ENCODE assay signal across 1 cellular context in genomic region chr14:52706286-52706685, GRCh38.
TF ChIP-seq lines count a peak whose summit lies in the region.

No MANE protein-coding gene starts in this region.

TF ChIP-seq in H1, 55 proteins besides CTCF, POLR2A, EP300 and RAD21 (continued from another document):
- TF ChIP-seq RXRA (IDR thresholded peaks at IDR 0.05; ENCODE audit: insufficient read depth, low read depth, low read length): no peak
- TF ChIP-seq GABPA (IDR thresholded peaks at IDR 0.05; ENCODE audit: borderline replicate concordance, insufficient read depth, low read length): no peak
- TF ChIP-seq SP4 (IDR thresholded peaks at IDR 0.05; ENCODE audit: low read length): no peak
- TF ChIP-seq, protein P1, sequence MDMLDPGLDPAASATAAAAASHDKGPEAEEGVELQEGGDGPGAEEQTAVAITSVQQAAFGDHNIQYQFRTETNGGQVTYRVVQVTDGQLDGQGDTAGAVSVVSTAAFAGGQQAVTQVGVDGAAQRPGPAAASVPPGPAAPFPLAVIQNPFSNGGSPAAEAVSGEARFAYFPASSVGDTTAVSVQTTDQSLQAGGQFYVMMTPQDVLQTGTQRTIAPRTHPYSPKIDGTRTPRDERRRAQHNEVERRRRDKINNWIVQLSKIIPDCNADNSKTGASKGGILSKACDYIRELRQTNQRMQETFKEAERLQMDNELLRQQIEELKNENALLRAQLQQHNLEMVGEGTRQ (IDR thresholded peaks at IDR 0.05; ENCODE audit: low read length): no peak
- TF ChIP-seq HDAC2 (IDR thresholded peaks at IDR 0.05; ENCODE audit: borderline replicate concordance in 1 of 2, low read depth in 2 of 2, low read length in 2 of 2): no peak
- no peak for TF ChIP-seq RNF2 (IDR thresholded peaks at IDR 0.05; ENCODE audit: borderline replicate concordance, low read depth, low read length, missing control alignments, poor library complexity, severe bottlenecking)
- TF ChIP-seq JUN (IDR thresholded peaks at IDR 0.05; ENCODE audit: low read depth, low read length): no peak
- no peak for TF ChIP-seq MAX (IDR thresholded peaks at IDR 0.05)
